In genomic region chr4:86978709-86979108, GRCh38 we compare ENCODE assay signal across 30 cellular contexts. TPM values are rescaled to one million over a fixed set of nuclear protein-coding genes. Genes with fewer than 3 reads are reported as not detected.
DNase-seq lines count a peak whose midpoint lies in the region; ATAC-seq, FAIRE-seq and TF ChIP-seq lines count a peak whose summit lies in the region.
"Had no signal": no experiment of that assay in that cellular context is flagged by ENCODE, and none has a peak within 500 bp of the region (broad histone marks: within the 10 kb centered on the region; RNA-seq: fewer than 3 reads in every experiment).

No MANE protein-coding gene starts in this region.

- SMC1A ChIA-PET in GM12878 (lab: Charles Lee; ENCODE audit: uncharacterized antibody, unreplicated experiment) = interaction anchor here (0.7 to 4.4 kb wide), 22 partner anchors 10 to 114 kb away, joined by 3 to 35 read pairs (median 6); no protein-coding TSS in a partner anchor

- H4K8ac ChIP-seq in mesendoderm (ENCODE audit: low read depth, low read length) = no peak overlapping the region

- H3K79me2 ChIP-seq in GM12878 (ENCODE audit: control insufficient read depth, insufficient read depth, low read length) (peaks cover 69% of the 10 kb centered on the region), mesendoderm (ENCODE audit: control insufficient read depth, insufficient read depth, low read length) (peaks cover 11% of the 10 kb centered on the region)

- H3K4me2 ChIP-seq in BLaER1 treated with 17β-estradiol and CSF1 and Interleukin-3, amounts not matched to agents 10 nM and 100 nM = peak overlapping the region in 6 of 11 experiments; percentile 1 to 77 (median 14); a peak in 6 of 22 replicates
- H3K4me2 ChIP-seq in GM12878 (ENCODE audit: control insufficient read depth, insufficient read depth) = no peak overlapping the region
- H3K4me2 ChIP-seq in mesendoderm (ENCODE audit: low read length) = no peak overlapping the region

- H3K4me3 ChIP-seq in BLaER1 treated with 17β-estradiol and CSF1 and Interleukin-3, amounts not matched to agents 10 nM and 100 nM = no peak overlapping the region
- H3K4me3 ChIP-seq in HL-60 (replicated peaks; ENCODE audit: insufficient read depth, low read length) = no peak overlapping the region
- no peak overlapping the region for H3K4me3 ChIP-seq in GM12878
- H3K4me3 ChIP-seq in mesendoderm (ENCODE audit: low read length) = no peak overlapping the region
- H3K4me3 ChIP-seq: prostate gland, sigmoid colon, tibial nerve had no signal

- no peak overlapping the region for H3K56ac ChIP-seq in mesendoderm (ENCODE audit: low read length)

- H3K9me3 ChIP-seq in BLaER1 treated with 17β-estradiol and CSF1 and Interleukin-3, amounts not matched to agents 10 nM and 100 nM (replicated peaks in 1 of 11) = no peaks in the 10 kb centered on the region
- no peaks in the 10 kb centered on the region for H3K9me3 ChIP-seq in GM12878 (replicated peaks; ENCODE audit: control insufficient read depth, insufficient read depth, low read length)
- H3K9me3 ChIP-seq: neutrophil, prostate gland, sigmoid colon, tibial nerve had no signal

- H3K9me3 Mint-ChIP-seq in nephron progenitor cell = peaks cover 14% of the 10 kb centered on the region
- H3K9me3 Mint-ChIP-seq: activated CD8-positive, alpha-beta T cell treated with anti-CD3 and anti-CD28 coated beads for 36 hours; activated naive CD4-positive, alpha-beta T cell treated with anti-CD3 and anti-CD28 coated beads, Interleukin-2, amount 50 U/mL, for 72 hours; activated T-helper 2 cell treated with anti-CD3 and anti-CD28 coated beads, Interferon-gamma antibody, Interleukin-2, Interleukin-4, amounts not matched to agents 10 μg/mL and 5 μg/mL and 100 μg/mL, durations not matched to agents 14 hours and 24 hours and 36 hours; immature natural killer cell had no signal

- H3K27me3 ChIP-seq in BLaER1 treated with 17β-estradiol and CSF1 and Interleukin-3, amounts not matched to agents 10 nM and 100 nM = no peaks in the 10 kb centered on the region
- H3K27me3 ChIP-seq in HL-60 (ENCODE audit: insufficient read depth, poor library complexity, severe bottlenecking) = no peaks in the 10 kb centered on the region
- no peaks in the 10 kb centered on the region for H3K27me3 ChIP-seq in GM12878 (replicated peaks in 1 of 2; ENCODE audit: control insufficient read depth in 2 of 2, insufficient read depth in 2 of 2, low read length in 1 of 2)
- H3K27me3 ChIP-seq in mesendoderm (ENCODE audit: insufficient read depth, low read length, poor library complexity) = no peaks in the 10 kb centered on the region
- H3K27me3 ChIP-seq: neutrophil, sigmoid colon, tibial nerve had no signal

- TF ChIP-seq CTCF in HL-60 (IDR thresholded peaks at IDR 0.05; ENCODE audit: insufficient read depth, low read length) = no peak
- TF ChIP-seq CTCF in GM12878 (IDR thresholded peaks at IDR 0.05 in 2 of 3, conservative IDR thresholded peaks at IDR 0.05 in 1 of 3; ENCODE audit: control insufficient read depth in 2 of 3, extremely low read depth in 1 of 3, insufficient read depth in 1 of 3, low read depth in 3 of 3, low read length in 3 of 3) = no peak
- no peak for TF ChIP-seq CTCF in nephron progenitor cell (IDR thresholded peaks at IDR 0.05)

- intact Hi-C loops in GM12878 (cut with micrococcal nuclease; ENCODE audit: unreplicated experiment) = loop anchor here (5.0 kb wide), 1 partner anchor 41 kb away; the partner anchor contains the start of gene AFF1

- DNase-seq in HL-60 (ENCODE audit: low read depth in 1 of 2, low spot score in 1 of 2) (no peak), GM12878 (ENCODE audit: low read depth, low spot score) (no peak), nephron progenitor cell (no peak), dedifferentiated amniotic fluid mesenchymal stem cell (ENCODE audit: extremely low spot score) (no peak), mesendoderm (no peak), DMS153 treated with DMSO at 0.1 percent for 48 hours (lab: John Stamatoyannopoulos, UW; ENCODE audit: unreplicated experiment) (no peak)
- DNase-seq: activated CD8-positive, alpha-beta memory T cell treated with anti-CD3 and anti-CD28 coated beads, Interleukin-2, amount 50 U/mL, for 48 hours; activated CD8-positive, alpha-beta T cell treated with anti-CD3 and anti-CD28 coated beads for 36 hours; amygdala; DND-41; effector CD4-positive, alpha-beta T cell; immature natural killer cell; KBM-7; mesenchymal stem cell; NCI-H2029 treated with DMSO at 0.1 percent for 48 hours; SHP77; sigmoid colon; stimulated activated CD4-positive, alpha-beta T cell treated with anti-CD3 and anti-CD28 coated beads, Interleukin-12 subunit alpha, Interleukin-12 subunit beta, amount 100 ng/mL, for 4 hours; stimulated activated CD4-positive, alpha-beta T cell treated with anti-CD3 and anti-CD28 coated beads, Interleukin-2, amount 100 ng/mL, for 48 hours; T-helper 2 cell had no signal

- peak overlapping the region in 6 of 11 experiments; percentile 1 to 49 (median 30); a peak in 9 of 22 replicates for H3K27ac ChIP-seq in BLaER1 treated with 17β-estradiol and CSF1 and Interleukin-3, amounts not matched to agents 10 nM and 100 nM
- H3K27ac ChIP-seq in HL-60 (replicated peaks) (0 out of 2 replicates have a peak overlapping the region, but pooled peaks have one; percentile 8), GM12878 (ENCODE audit: control insufficient read depth, insufficient read depth) (peak overlapping the region; percentile 45), mesendoderm (ENCODE audit: low read depth, low read length) (no peak overlapping the region)
- H3K27ac ChIP-seq: neutrophil, prostate gland, sigmoid colon, tibial nerve had no signal

- H3K4me1 Mint-ChIP-seq in nephron progenitor cell = peaks cover 47% of the 10 kb centered on the region

- CTCF ChIA-PET in GM12878 (lab: Yijun Ruan, JAX) = interaction anchor here (0.6 to 2.5 kb wide), 11 partner anchors 9 to 1695 kb away, joined by 3 to 20 read pairs (median 4); no protein-coding TSS in a partner anchor

- H3K4ac ChIP-seq in mesendoderm (ENCODE audit: low read depth, low read length) = no peak overlapping the region

- peak; percentile 47 for ATAC-seq in GM12878
- ATAC-seq in GM21717 (IDR thresholded peaks at IDR 0.05; ENCODE audit: unreplicated experiment) = no peak
- ATAC-seq: activated CD8-positive, alpha-beta T cell treated with anti-CD3 and anti-CD28 coated beads for 36 hours; Panc1 had no signal

- H3K18ac ChIP-seq in mesendoderm (ENCODE audit: low read length) = no peak overlapping the region

- no TSS peak for BruUV-seq in GM12878 (replicated peaks; lab: Mats Ljungman, UMichigan)

- no peak overlapping the region for H2BK120ac ChIP-seq in mesendoderm (ENCODE audit: low read depth, low read length)

- H2BK5ac ChIP-seq in mesendoderm (ENCODE audit: low read length) = no peak overlapping the region

- TF ChIP-seq RAD21 in GM12878 (IDR thresholded peaks at IDR 0.05; ENCODE audit: insufficient read depth, low read depth, low read length) = no peak

- in situ Hi-C loops in GM12878 (cut with MboI) = no loop called here

- peaks cover 0 to 32% (median 0%) of the 10 kb centered on the region in 11 experiments; a peak in 5 of 22 replicates for H4K20me1 ChIP-seq in BLaER1 treated with 17β-estradiol and CSF1 and Interleukin-3, amounts not matched to agents 10 nM and 100 nM
- no peaks in the 10 kb centered on the region for H4K20me1 ChIP-seq in GM12878 (ENCODE audit: control insufficient read depth, insufficient read depth)

- no peak for FAIRE-seq in GM12878 (lab: Jason Lieb, UNC)
- FAIRE-seq: HTR-8/SVneo had no signal

- TF ChIP-seq EP300 in GM12878 (IDR thresholded peaks at IDR 0.05; ENCODE audit: borderline replicate concordance in 1 of 2, control insufficient read depth in 1 of 2, low read depth in 2 of 2, low read length in 2 of 2) = no peak

- H4K5ac ChIP-seq in mesendoderm (ENCODE audit: low read length) = no peak overlapping the region

- 4% methylated on average over 2 of the region's 2 CpGs for WGBS in GM12878 (ENCODE audit: insufficient coverage, insufficient replicate concordance, low lambda C conversion rate, missing lambda C conversion rate)
- WGBS in mesendoderm (ENCODE audit: extremely low coverage, insufficient coverage, low lambda C conversion rate) = no CpG with 5 or more reads among the region's 2 CpGs

- H3K23ac ChIP-seq in mesendoderm (ENCODE audit: low read length) = no peak overlapping the region

- TF ChIP-seq POLR2A in GM12878 (IDR thresholded peaks at IDR 0.05; ENCODE audit: low read depth, low read length) = no peak

- peaks cover 9 to 59% (median 28%) of the 10 kb centered on the region in 11 experiments; a peak in 17 of 22 replicates for H3K36me3 ChIP-seq in BLaER1 treated with 17β-estradiol and CSF1 and Interleukin-3, amounts not matched to agents 10 nM and 100 nM
- no peaks in the 10 kb centered on the region for H3K36me3 ChIP-seq in GM12878 (ENCODE audit: control insufficient read depth in 2 of 2, insufficient read depth in 2 of 2, low read length in 1 of 2)
- no peaks in the 10 kb centered on the region for H3K36me3 ChIP-seq in mesendoderm (ENCODE audit: control insufficient read depth, insufficient read depth, low read length)
- H3K36me3 ChIP-seq: neutrophil, prostate gland, sigmoid colon, tibial nerve had no signal

- H3K27ac Mint-ChIP-seq in nephron progenitor cell = peak overlapping the region; percentile 44
- H3K27ac Mint-ChIP-seq: activated CD8-positive, alpha-beta T cell treated with anti-CD3 and anti-CD28 coated beads for 36 hours; activated T-helper 2 cell treated with anti-CD3 and anti-CD28 coated beads, Interferon-gamma antibody, Interleukin-2, Interleukin-4, amounts not matched to agents 10 μg/mL and 5 μg/mL and 100 μg/mL, durations not matched to agents 14 hours and 24 hours and 36 hours; immature natural killer cell had no signal

- no peak overlapping the region for H2AK5ac ChIP-seq in mesendoderm (ENCODE audit: low read length)

- no peak overlapping the region for H3K9ac ChIP-seq in BLaER1 treated with 17β-estradiol and CSF1 and Interleukin-3, amounts not matched to agents 10 nM and 100 nM
- H3K9ac ChIP-seq in GM12878 (ENCODE audit: control insufficient read depth, insufficient read depth, low read length) = no peak overlapping the region
- no peak overlapping the region for H3K9ac ChIP-seq in mesendoderm (ENCODE audit: low read length)

- peaks cover 59% of the 10 kb centered on the region for H3K36me3 Mint-ChIP-seq in nephron progenitor cell (ENCODE audit: low read depth)

- H3K27me3 Mint-ChIP-seq in nephron progenitor cell (ENCODE audit: low read depth, poor library complexity) = no peaks in the 10 kb centered on the region
- H3K27me3 Mint-ChIP-seq: activated CD8-positive, alpha-beta T cell treated with anti-CD3 and anti-CD28 coated beads for 36 hours had no signal

- H2AFZ ChIP-seq in GM12878 (ENCODE audit: control insufficient read depth, low read depth, low read length) = no peak overlapping the region

- POLR2A ChIA-PET in GM12878 (lab: Charles Lee) = interaction anchor here (0.6 to 4.3 kb wide), 12 partner anchors 11 to 412 kb away, joined by 3 to 18 read pairs (median 6); partner anchors contain the start of genes AFF1 and HSD17B11

- RAD21 ChIA-PET in GM12878 (lab: Charles Lee; ENCODE audit: unreplicated experiment) = interaction anchor here (0.8 to 4.1 kb wide), 16 partner anchors 9 to 483 kb away, joined by 3 to 53 read pairs (median 4); partner anchors contain the start of gene AFF1

- H2BK15ac ChIP-seq in mesendoderm (replicated peaks; ENCODE audit: low read depth) = no peak overlapping the region

- peaks cover 8% of the 10 kb centered on the region for H3K79me1 ChIP-seq in mesendoderm (ENCODE audit: low read length)

- H3K4me1 ChIP-seq in BLaER1 treated with 17β-estradiol and CSF1 and Interleukin-3, amounts not matched to agents 10 nM and 100 nM = peaks cover 87 to 99% (median 94%) of the 10 kb centered on the region in 10 experiments
- H3K4me1 ChIP-seq in GM12878 (ENCODE audit: control insufficient read depth, insufficient read depth, low read length) (peaks cover 36% of the 10 kb centered on the region), mesendoderm (ENCODE audit: control insufficient read depth, low read depth, low read length) (peaks cover 2% of the 10 kb centered on the region)
- H3K4me1 ChIP-seq: prostate gland had no signal

- H3K4me3 Mint-ChIP-seq in nephron progenitor cell = no peak overlapping the region
- H3K4me3 Mint-ChIP-seq: activated CD8-positive, alpha-beta T cell treated with anti-CD3 and anti-CD28 coated beads for 36 hours; CD14-positive monocyte; immature natural killer cell had no signal

RNA-seq across cellular contexts. Expression of gene AFF1, which starts 43.9 kb away (rescaled TPM):
- 242 and 244 TPM in 2 replicates for total RNA-seq in GM12878 (2013; cell fraction: nucleolus; rRNA removed)
- total RNA-seq in GM12878 (2014; rRNA removed) (21.2 and 21.3 TPM in 2 replicates), GM12878 (2014; rRNA removed; fragmentation: Illumina TruSeq; extraction: Trizol) (21.5 and 22.8 TPM in 2 replicates), GM12878 (2021) (52.5 and 56.1 TPM in 2 replicates)
- polyA plus RNA-seq in GM12878 (2011; ENCODE audit: low read depth) = 51.7 TPM
- polyA plus RNA-seq in GM12878 (2011; rRNA removed) (25.1 and 26.1 TPM in 2 replicates), GM12878 (2014; fragmentation: Illumina TruSeq; extraction: Trizol) (30.7 and 32.9 TPM in 2 replicates), GM12878 (2014; fragmentation: Nextera tagmentation; extraction: Ambion mirVana) (10 to 100 TPM in 1 of 2 experiments, 1 to 10 TPM in 1; 3.5 to 11.4 TPM), GM12878 (2014; rRNA removed) (18.6 and 20.5 TPM in 2 replicates), GM12878 (2016; fragmentation: Nextera tagmentation; extraction: Ambion mirVana) (10 to 100 TPM; 21.6 to 24.0 TPM)
- 21.3 and 44.0 TPM in 2 replicates for polyA plus RNA-seq in GM12878 (2011; cell fraction: cytosol; rRNA removed)
- polyA plus RNA-seq in GM12878 (2011; cell fraction: nucleus; rRNA removed) = 50.2 and 53.3 TPM in 2 replicates
- polyA plus RNA-seq in GM12878 (2012) = 32.6 and 34.7 TPM in 2 replicates
- 115 and 130 TPM in 2 replicates for polyA minus RNA-seq in GM12878 (2011; rRNA and poly(A)+ RNA removed)
- 30.8 and 33.0 TPM in 2 replicates for polyA minus RNA-seq in GM12878 (2011; cell fraction: cytosol; rRNA and poly(A)+ RNA removed)
- polyA minus RNA-seq in GM12878 (2011; cell fraction: nucleus; rRNA and poly(A)+ RNA removed) = 72.7 and 104 TPM in 2 replicates
- polyA plus RNA-seq in mesendoderm (2013, experiment 1 of 2) = 39.7 TPM
- 39.1 TPM for polyA plus RNA-seq in mesendoderm (2013, experiment 2 of 2)

Comparison
In these comparisons a context has a peak if more than half of its experiments do, and no peak if none do; other contexts are left out.
1. H3K4me2 ChIP-seq: peak in BLaER1 treated with 17β-estradiol and CSF1 and Interleukin-3, amounts not matched to agents 10 nM and 100 nM (6 of 11); none in GM12878 (single experiment) and mesendoderm (single experiment).